25 cellular contexts compared by ENCODE assay signal in the genomic region with DNA sequence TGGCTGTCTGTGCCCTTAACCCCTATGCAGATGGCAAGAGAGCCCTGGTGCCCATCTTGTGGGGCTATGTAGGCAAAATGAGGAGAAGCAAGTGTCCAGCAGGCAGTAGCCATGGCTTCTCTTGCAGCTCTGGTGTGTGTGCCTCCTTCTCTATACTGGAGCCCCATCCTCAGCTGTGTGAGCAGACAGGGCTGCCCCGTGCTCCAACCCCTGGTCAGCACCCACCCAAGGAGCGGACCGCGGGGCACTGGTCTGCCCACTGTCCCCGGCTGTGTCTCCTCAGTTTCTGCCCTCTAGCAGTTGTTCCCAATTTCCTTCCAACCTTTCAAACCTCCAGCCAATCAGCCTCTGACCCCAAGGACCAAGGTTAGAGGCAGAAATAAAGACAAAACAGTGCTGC.
"Had no signal": no experiment of that assay in that cellular context is flagged by ENCODE, and none has a peak within 500 bp of the region (broad histone marks: within the 10 kb centered on the region; RNA-seq: fewer than 3 reads in every experiment).

No MANE protein-coding gene starts in this region.

- H3K36me3 ChIP-seq: Peyer's patch had no signal

- H3K36me3 Mint-ChIP-seq: activated naive CD4-positive, alpha-beta T cell treated with anti-CD3 and anti-CD28 coated beads, Interleukin-2, amount 10 ng/mL, durations not matched to agents 7 days and 5 days; activated naive CD8-positive, alpha-beta T cell treated with anti-CD3 and anti-CD28 coated beads for 36 hours had no signal

- H3K27ac Mint-ChIP-seq: activated B cell treated with CpG ODN at 0.5 μM for 24 hours; activated CD4-positive, alpha-beta T cell treated with anti-CD3 and anti-CD28 coated beads, Interleukin-2, amount 10 ng/mL, durations not matched to agents 24 days and 14 days; activated naive CD4-positive, alpha-beta T cell treated with anti-CD3 and anti-CD28 coated beads, Interleukin-2, amount 10 ng/mL, durations not matched to agents 7 days and 5 days; activated naive CD8-positive, alpha-beta T cell treated with anti-CD3 and anti-CD28 coated beads for 36 hours; activated T-cell treated with anti-CD3 and anti-CD28 coated beads, Interleukin-2, amount 50 U/mL, for 72 hours; activated T-helper 2 cell treated with anti-CD3 and anti-CD28 coated beads, Interferon-gamma antibody, Interleukin-2, Interleukin-4, amounts not matched to agents 10 μg/mL and 5 μg/mL and 100 μg/mL, durations not matched to agents 14 hours and 24 hours and 36 hours; T-helper 17 cell had no signal

- H3K9me3 Mint-ChIP-seq: activated B cell treated with CpG ODN at 0.5 μM for 24 hours; activated CD4-positive, alpha-beta T cell treated with anti-CD3 and anti-CD28 coated beads, Interleukin-2, amount 10 ng/mL, durations not matched to agents 24 days and 14 days; activated naive CD4-positive, alpha-beta T cell treated with anti-CD3 and anti-CD28 coated beads, Interleukin-2, amount 10 ng/mL, durations not matched to agents 7 days and 5 days; activated naive CD8-positive, alpha-beta T cell treated with anti-CD3 and anti-CD28 coated beads for 36 hours; activated T-cell treated with anti-CD3 and anti-CD28 coated beads, Interleukin-2, amount 50 U/mL, for 72 hours; activated T-helper 2 cell treated with anti-CD3 and anti-CD28 coated beads, Interferon-gamma antibody, Interleukin-2, Interleukin-4, amounts not matched to agents 10 μg/mL and 5 μg/mL and 100 μg/mL, durations not matched to agents 14 hours and 24 hours and 36 hours had no signal

- H3K4me3 ChIP-seq: K562, Peyer's patch had no signal

- H3K4me1 Mint-ChIP-seq: activated B cell treated with CpG ODN at 0.5 μM for 24 hours; activated CD4-positive, alpha-beta T cell treated with anti-CD3 and anti-CD28 coated beads, Interleukin-2, amount 10 ng/mL, durations not matched to agents 24 days and 14 days; activated naive CD4-positive, alpha-beta T cell treated with anti-CD3 and anti-CD28 coated beads, Interleukin-2, amount 10 ng/mL, durations not matched to agents 7 days and 5 days; activated naive CD8-positive, alpha-beta T cell treated with anti-CD3 and anti-CD28 coated beads for 36 hours had no signal

- H3K27me3 ChIP-seq: Peyer's patch had no signal

- H3K4me3 Mint-ChIP-seq: activated B cell treated with CpG ODN at 0.5 μM for 24 hours; activated CD4-positive, alpha-beta T cell treated with anti-CD3 and anti-CD28 coated beads, Interleukin-2, amount 10 ng/mL, durations not matched to agents 24 days and 14 days; activated naive CD4-positive, alpha-beta T cell treated with anti-CD3 and anti-CD28 coated beads, Interleukin-2, amount 10 ng/mL, durations not matched to agents 7 days and 5 days; activated naive CD8-positive, alpha-beta T cell treated with anti-CD3 and anti-CD28 coated beads for 36 hours; activated T-cell treated with anti-CD3 and anti-CD28 coated beads, Interleukin-2, amount 50 U/mL, for 72 hours; T-helper 17 cell had no signal

- ATAC-seq: activated T-cell treated with anti-CD3 and anti-CD28 coated beads, Interleukin-2, amount 50 U/mL, for 72 hours; K562; T-helper 17 cell had no signal

- H3K27ac ChIP-seq: Peyer's patch, RWPE1 had no signal

- DNase-seq: activated B cell treated with CpG ODN at 0.5 μM for 24 hours; activated CD4-positive, alpha-beta T cell treated with anti-CD3 and anti-CD28 coated beads for 1 hour; activated CD4-positive, alpha-beta T cell treated with anti-CD3 and anti-CD28 coated beads, Interleukin-2, amount 10 ng/mL, durations not matched to agents 24 days and 14 days; activated CD4-positive, alpha-beta T cell treated with anti-CD3 and anti-CD28 coated beads, Interleukin-2, amount 50 U/mL, for 48 hours; activated CD8-positive, alpha-beta memory T cell treated with anti-CD3 and anti-CD28 coated beads for 24 hours; activated gamma-delta T cell treated with Interleukin-2 at 50 U/mL for 16 hours; activated naive CD4-positive, alpha-beta T cell treated with anti-CD3 and anti-CD28 coated beads, Interleukin-2, amount 10 ng/mL, durations not matched to agents 7 days and 5 days; activated naive CD8-positive, alpha-beta T cell treated with anti-CD3 and anti-CD28 coated beads for 36 hours; activated T-cell treated with anti-CD3 and anti-CD28 coated beads for 4 hours; activated T-cell treated with anti-CD3 and anti-CD28 coated beads, Interleukin-2, amount 50 U/mL, for 72 hours; Karpas-422; MM.1S; NCI-H1105; NCI-H1436 treated with DMSO at 0.1 percent for 48 hours; NCI-H187; NCI-H2081; NCI-H510A treated with DMSO at 0.1 percent for 48 hours; NCI-H69; SHP77 treated with DMSO at 0.1 percent for 48 hours; T-helper 17 cell; T1000 had no signal

- H3K4me1 ChIP-seq: Peyer's patch had no signal

- H3K9me3 ChIP-seq: Peyer's patch had no signal
